In the genomic region with DNA sequence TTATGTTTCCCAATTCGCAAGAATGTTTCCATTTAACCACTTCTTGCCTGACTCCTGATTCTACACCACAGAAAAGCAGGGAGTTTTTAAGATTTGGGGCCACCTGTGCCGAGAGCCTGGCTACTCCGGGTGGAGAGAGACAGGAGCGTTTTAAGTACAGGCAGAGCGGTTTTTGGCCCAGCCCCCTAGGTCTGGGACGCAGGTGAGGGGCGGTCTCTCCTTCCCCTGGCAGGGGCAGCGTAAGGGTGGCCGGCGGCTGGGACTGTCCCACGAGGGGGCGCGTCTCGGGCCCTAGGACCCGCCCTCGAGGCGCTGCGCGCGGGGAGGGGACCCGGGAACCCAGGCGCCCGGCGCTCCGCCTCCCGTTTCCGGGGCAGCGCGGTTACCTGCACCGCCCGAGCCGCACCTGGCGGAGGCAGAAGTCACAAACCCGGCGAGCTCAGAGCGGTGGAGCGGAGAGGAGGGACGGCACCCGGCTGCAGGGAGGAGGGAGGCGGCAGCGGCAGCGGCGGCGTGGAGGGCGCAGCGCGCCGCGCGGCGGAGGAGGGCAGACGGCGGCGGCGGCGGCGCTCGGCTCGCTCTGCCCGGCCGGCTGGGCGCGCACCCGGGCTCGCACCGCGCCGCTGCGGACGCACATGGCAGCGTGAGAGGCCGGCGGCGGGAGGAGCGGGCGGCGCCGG, we compare ENCODE assay signal across 8 cellular contexts. TPM values are rescaled to one million over a fixed set of nuclear protein-coding genes. Genes with fewer than 3 reads are reported as not detected.
DNase-seq lines count a peak whose midpoint lies in the region; ATAC-seq and TF ChIP-seq lines count a peak whose summit lies in the region.

A gene (plus strand): TSS at position 365 of the 680 bp plus-strand sequence. CDS start 508 bp downstream, outside the sequence.

- 1% methylated on average over 43 to 77 of the region's 78 CpGs for WGBS in heart right ventricle, 2 donors

- intact Hi-C loops in heart right ventricle (cut with DNase I): no loop called here

- TF ChIP-seq CTCF in heart right ventricle (IDR thresholded peaks at IDR 0.05): peak in 4 of 9 donors; percentile 10 to 26 (median 16)

- no peaks in the 10 kb centered on the region for H3K36me3 ChIP-seq in heart right ventricle

- H3K27ac ChIP-seq in heart right ventricle: no peak within 1 kb of the TSS

- H3K27me3 ChIP-seq in heart right ventricle: peaks cover 0 to 54% (median 42%) of the 10 kb centered on the region in 7 donors

- H3K4me1 ChIP-seq in heart right ventricle: peaks cover 0 to 11% (median 6%) of the 10 kb centered on the region in 9 donors

- DNase-seq in DMS153 treated with DMSO at 0.1 percent for 48 hours (lab: John Stamatoyannopoulos, UW; ENCODE audit: unreplicated experiment): peak; percentile 42
- peak; percentile 92 for DNase-seq in HT-29 (ENCODE audit: low spot score)
- peak; percentile 38 for DNase-seq in RKO (ENCODE audit: low spot score)
- peak; percentile 20 for DNase-seq in activated gamma-delta T cell treated with anti-CD3 and anti-CD28 coated beads, Interleukin-2, amount 50 U/mL, for 16 hours (ENCODE audit: low read depth)
- peak in 1 of 2 donors; percentile 26 for DNase-seq in heart right ventricle
- peak; percentile 51 for DNase-seq in renal cortical epithelial cell (ENCODE audit: low read depth)
- DNase-seq in mesenteric fat pad (ENCODE audit: low spot score): no peak

- peak; percentile 72 for ATAC-seq in GM21390 (IDR thresholded peaks at IDR 0.05; ENCODE audit: unreplicated experiment)
- peak in 4 of 8 donors; percentile 35 to 69 (median 44) for ATAC-seq in heart right ventricle

- H3K4me3 ChIP-seq in heart right ventricle: peak within 1 kb of the TSS; percentile 10 to 54 (median 48)

- H3K9me3 ChIP-seq in heart right ventricle: no peaks in the 10 kb centered on the region

RNA-seq across cellular contexts. Expression of the gene that starts here (rescaled TPM):
- 66.0 and 70.1 TPM in 2 replicates for total RNA-seq in HT-29 (2014; rRNA removed; shearing (Covaris generic))
- total RNA-seq in heart right ventricle (1 to 10 TPM in 7 of 10 donors, under 1 TPM in 3; 0.79 to 1.7 (median 1.2) TPM), renal cortical epithelial cell (173 and 319 TPM in 2 replicates), mesenteric fat pad (4.2 TPM)
- 1 to 10 TPM in 1 of 2 donors, under 1 TPM in 1; 0.80 to 7.8 TPM for polyA plus RNA-seq in heart right ventricle

Comparison
In these comparisons a context has a peak if more than half of its experiments do, and no peak if none do; other contexts are left out.
1. RNA of the gene that starts here (total RNA-seq): 173 to 319 TPM in renal cortical epithelial cell and 66.0 to 70.1 TPM in HT-29; 4.2 TPM in mesenteric fat pad (single experiment) and 0.79 to 1.7 TPM in heart right ventricle; every median in the first group is over 10 times any median in the second.